Comparison of ENCODE assay signal across 29 cellular contexts in the genomic region with DNA sequence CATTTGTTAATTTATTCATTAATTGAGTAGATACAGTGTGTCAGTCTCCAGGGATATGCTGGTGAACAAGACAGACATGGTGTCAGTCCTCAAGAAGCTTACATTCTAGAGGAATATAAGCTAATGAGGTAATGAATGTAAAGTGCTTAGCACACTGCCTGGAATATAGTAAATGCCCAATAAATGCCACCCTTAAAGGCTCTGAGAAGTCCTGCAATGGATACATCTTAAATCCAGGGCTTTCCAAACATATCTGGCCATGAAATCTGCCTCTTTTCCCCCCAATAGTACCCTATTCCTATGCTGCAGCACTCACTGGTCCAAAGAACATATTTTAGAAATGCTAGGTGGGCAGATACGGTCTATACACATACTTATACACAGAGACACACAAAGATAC.
"Had no signal": no experiment of that assay in that cellular context is flagged by ENCODE, and none has a peak within 500 bp of the region (broad histone marks: within the 10 kb centered on the region; RNA-seq: fewer than 3 reads in every experiment).

No MANE protein-coding gene starts in this region.

- ATAC-seq: stimulated activated effector memory CD8-positive, alpha-beta T cell treated with anti-CD3 and anti-CD28 coated beads, Interleukin-12 subunit alpha, Interleukin-12 subunit beta, amount 100 ng/mL, for 72 hours; stimulated activated memory B cell treated with anti-CD40 and anti-IgM and Interleukin-4, amounts not matched to agents 10 μg/mL and 1 μg/mL and 100 μg/mL, for 72 hours; stimulated activated naive B cell treated with anti-CD40 and anti-IgM and Interleukin-4, amounts not matched to agents 10 μg/mL and 1 μg/mL and 100 μg/mL, for 72 hours; stimulated activated naive CD8-positive, alpha-beta T cell treated with anti-CD3 and anti-CD28 coated beads, Interleukin-15, amount 100 ng/mL, for 72 hours; stimulated activated naive CD8-positive, alpha-beta T cell treated with anti-CD3 and anti-CD28 coated beads, Interleukin-15, Interleukin-2, amounts not matched to agents 100 U/mL and 50 U/mL, for 24 hours; upper lobe of right lung had no signal

- H3K4me1 Mint-ChIP-seq: stimulated activated memory B cell treated with anti-CD40 and anti-IgM and Interleukin-4, amounts not matched to agents 10 μg/mL and 1 μg/mL and 100 μg/mL, for 72 hours; stimulated activated naive B cell treated with anti-CD40 and anti-IgM and Interleukin-4, amounts not matched to agents 10 μg/mL and 1 μg/mL and 100 μg/mL, for 72 hours; stimulated activated naive CD8-positive, alpha-beta T cell treated with anti-CD3 and anti-CD28 coated beads, Interleukin-15, amount 100 ng/mL, for 72 hours had no signal

- H3K4me1 ChIP-seq: stomach, testis, thyroid gland, tibial artery, tibial nerve, transverse colon, upper lobe of left lung, upper lobe of right lung, uterus, vagina had no signal

- H3K36me3 Mint-ChIP-seq: stimulated activated effector memory CD8-positive, alpha-beta T cell treated with anti-CD3 and anti-CD28 coated beads, Interleukin-12 subunit alpha, Interleukin-12 subunit beta, amount 100 ng/mL, for 72 hours; stimulated activated memory B cell treated with anti-CD40 and anti-IgM and Interleukin-4, amounts not matched to agents 10 μg/mL and 1 μg/mL and 100 μg/mL, for 72 hours; stimulated activated naive B cell treated with anti-CD40 and anti-IgM and Interleukin-4, amounts not matched to agents 10 μg/mL and 1 μg/mL and 100 μg/mL, for 72 hours; type B pancreatic cell had no signal

- FAIRE-seq: urothelium cell line had no signal

- H3K36me3 ChIP-seq: stomach, suprapubic skin, thoracic aorta, thyroid gland, tibial artery, tibial nerve, transverse colon, upper lobe of left lung, upper lobe of right lung, uterus, vagina had no signal

- DNase-seq: stimulated activated CD4-positive, alpha-beta T cell treated with anti-CD3 and anti-CD28 coated beads, Interleukin-2, amount 100 ng/mL, for 48 hours; stimulated activated CD4-positive, alpha-beta T cell treated with anti-CD3 and anti-CD28 coated beads, Interleukin-4, amount 100 ng/mL, for 1 hour; stimulated activated CD4-positive, alpha-beta T cell treated with anti-CD3 and anti-CD28 coated beads, Interleukin-4, amount 100 ng/mL, for 24 hours; stimulated activated CD4-positive, alpha-beta T cell treated with anti-CD3 and anti-CD28 coated beads, Interleukin-4, amount 100 ng/mL, for 4 hours; stimulated activated CD8-positive, alpha-beta memory T cell treated with anti-CD3 and anti-CD28 coated beads, Interleukin-4, amount 100 ng/mL, for 48 hours; stimulated activated naive B cell treated with anti-CD40 and anti-IgM and Interleukin-4, amounts not matched to agents 10 μg/mL and 1 μg/mL and 100 μg/mL, for 72 hours; stimulated activated naive CD4-positive, alpha-beta T cell; stimulated activated naive CD4-positive, alpha-beta T cell treated with Interleukin-2 at 50 U/mL for 16 hours; stimulated activated naive CD8-positive, alpha-beta T cell treated with anti-CD3 and anti-CD28 coated beads, Interleukin-15, amount 100 ng/mL, for 72 hours; stimulated activated naive CD8-positive, alpha-beta T cell treated with anti-CD3 and anti-CD28 coated beads, Interleukin-15, Interleukin-2, amounts not matched to agents 100 U/mL and 50 U/mL, for 24 hours; stomach; substantia nigra; testis; thyroid gland; tibial artery; transverse colon; trophoblast cell; upper lobe of left lung; upper lobe of right lung; uterus had no signal

- H3K27ac ChIP-seq: stomach, suprapubic skin, testis, thoracic aorta, thyroid gland, tibial artery, tibial nerve, transverse colon, upper lobe of left lung, upper lobe of right lung, uterus, vagina had no signal

- H3K9me3 Mint-ChIP-seq: stimulated activated effector memory CD8-positive, alpha-beta T cell treated with anti-CD3 and anti-CD28 coated beads, Interleukin-12 subunit alpha, Interleukin-12 subunit beta, amount 100 ng/mL, for 72 hours; stimulated activated memory B cell treated with anti-CD40 and anti-IgM and Interleukin-4, amounts not matched to agents 10 μg/mL and 1 μg/mL and 100 μg/mL, for 72 hours; stimulated activated naive B cell treated with anti-CD40 and anti-IgM and Interleukin-4, amounts not matched to agents 10 μg/mL and 1 μg/mL and 100 μg/mL, for 72 hours; stimulated activated naive CD8-positive, alpha-beta T cell treated with anti-CD3 and anti-CD28 coated beads, Interleukin-15, amount 100 ng/mL, for 72 hours; stimulated activated naive CD8-positive, alpha-beta T cell treated with anti-CD3 and anti-CD28 coated beads, Interleukin-15, Interleukin-2, amounts not matched to agents 100 ng/mL and 50 ng/mL, for 24 hours; type B pancreatic cell had no signal

- H3K27ac Mint-ChIP-seq: stimulated activated effector memory CD8-positive, alpha-beta T cell treated with anti-CD3 and anti-CD28 coated beads, Interleukin-12 subunit alpha, Interleukin-12 subunit beta, amount 100 ng/mL, for 72 hours; stimulated activated memory B cell treated with anti-CD40 and anti-IgM and Interleukin-4, amounts not matched to agents 10 μg/mL and 1 μg/mL and 100 μg/mL, for 72 hours; stimulated activated naive B cell treated with anti-CD40 and anti-IgM and Interleukin-4, amounts not matched to agents 10 μg/mL and 1 μg/mL and 100 μg/mL, for 72 hours; stimulated activated naive CD8-positive, alpha-beta T cell treated with anti-CD3 and anti-CD28 coated beads, Interleukin-15, amount 100 ng/mL, for 72 hours; stimulated activated naive CD8-positive, alpha-beta T cell treated with anti-CD3 and anti-CD28 coated beads, Interleukin-15, Interleukin-2, amounts not matched to agents 100 ng/mL and 50 ng/mL, for 24 hours; type B pancreatic cell had no signal

- H3K4me3 Mint-ChIP-seq: stimulated activated effector memory CD8-positive, alpha-beta T cell treated with anti-CD3 and anti-CD28 coated beads, Interleukin-12 subunit alpha, Interleukin-12 subunit beta, amount 100 ng/mL, for 72 hours; stimulated activated memory B cell treated with anti-CD40 and anti-IgM and Interleukin-4, amounts not matched to agents 10 μg/mL and 1 μg/mL and 100 μg/mL, for 72 hours; stimulated activated naive B cell treated with anti-CD40 and anti-IgM and Interleukin-4, amounts not matched to agents 10 μg/mL and 1 μg/mL and 100 μg/mL, for 72 hours; stimulated activated naive CD8-positive, alpha-beta T cell treated with anti-CD3 and anti-CD28 coated beads, Interleukin-15, amount 100 ng/mL, for 72 hours; stimulated activated naive CD8-positive, alpha-beta T cell treated with anti-CD3 and anti-CD28 coated beads, Interleukin-15, Interleukin-2, amounts not matched to agents 100 ng/mL and 50 ng/mL, for 24 hours; type B pancreatic cell had no signal

- H3K4me3 ChIP-seq: stomach, suprapubic skin, testis, thoracic aorta, thyroid gland, tibial artery, tibial nerve, transverse colon, upper lobe of left lung, upper lobe of right lung, uterus, vagina had no signal

- H3K27me3 ChIP-seq: testis, thyroid gland, upper lobe of left lung, uterus, vagina had no signal

- H3K9me3 ChIP-seq: stomach, suprapubic skin, testis, thoracic aorta, thyroid gland, tibial artery, transverse colon, upper lobe of left lung, upper lobe of right lung, uterus, vagina had no signal
